In genomic region chr16:78563905-78564304, GRCh38 we compare ENCODE assay signal across 14 cellular contexts.
DNase-seq lines count a peak whose midpoint lies in the region; ATAC-seq and TF ChIP-seq lines count a peak whose summit lies in the region.
"Had no signal": no experiment of that assay in that cellular context is flagged by ENCODE, and none has a peak within 500 bp of the region (broad histone marks: within the 10 kb centered on the region; RNA-seq: fewer than 3 reads in every experiment).

No MANE protein-coding gene starts in this region.

- H3K9me2 ChIP-seq in PC-9 (ENCODE audit: insufficient read depth), result no peaks in the 10 kb centered on the region

- H3K27me3 ChIP-seq in fibroblast of lung (ENCODE audit: control insufficient read depth, insufficient read depth, low read length) (no peaks in the 10 kb centered on the region), PC-9 (ENCODE audit: insufficient read depth, low read depth) (no peaks in the 10 kb centered on the region), Caco-2 (replicated peaks; ENCODE audit: control insufficient read depth, insufficient read depth, low read length) (no peaks in the 10 kb centered on the region)
- H3K27me3 ChIP-seq: tibial nerve had no signal

- H3K4me2 ChIP-seq in fibroblast of lung (ENCODE audit: extremely low read depth, insufficient read depth, low read length), result no peak overlapping the region
- no peak overlapping the region; the same call in 1 of the 2 replicates for H3K4me2 ChIP-seq in PC-9

- H3K9ac ChIP-seq in fibroblast of lung (ENCODE audit: insufficient read depth, low read length), result no peak overlapping the region

- peak; percentile 76 for DNase-seq in COLO668 (lab: John Stamatoyannopoulos, UW; ENCODE audit: unreplicated experiment)
- peak; percentile 29 for DNase-seq in KBM-7
- DNase-seq in NCI-H510A treated with DMSO at 0.1 percent for 48 hours (lab: John Stamatoyannopoulos, UW), result peak; percentile 89
- DNase-seq in fibroblast of lung (ENCODE audit: low read depth in 2 of 2), result peak; percentile 4 to 14
- no peak for DNase-seq in PC-9
- no peak for DNase-seq in Caco-2
- DNase-seq: activated CD8-positive, alpha-beta memory T cell treated with anti-CD3 and anti-CD28 coated beads, Interleukin-2, amount 50 U/mL, for 4 hours; AML-193; kidney; stimulated activated CD4-positive, alpha-beta T cell treated with anti-CD3 and anti-CD28 coated beads, Interleukin-2, amount 100 ng/mL, for 24 hours had no signal

- H4K20me1 ChIP-seq in fibroblast of lung (ENCODE audit: control insufficient read depth, extremely low read depth, insufficient read depth, low read length) (no peaks in the 10 kb centered on the region), PC-9 (ENCODE audit: insufficient read depth) (no peaks in the 10 kb centered on the region)

- POLR2A ChIA-PET in PC-9 (lab: Charles Lee; ENCODE audit: unreplicated experiment), result interaction anchor here (0.6 kb wide), 1 partner anchor 14 kb away, joined by 3 read pairs; no protein-coding TSS in a partner anchor
- POLR2A ChIA-PET in Caco-2 (lab: Charles Lee), result no interaction called here

- H3K4me3 Mint-ChIP-seq in Caco-2 (ENCODE audit: unreplicated experiment), result no peak overlapping the region
- H3K4me3 Mint-ChIP-seq: activated naive CD4-positive, alpha-beta T cell treated with anti-CD3 and anti-CD28 coated beads, Interleukin-2, amount 50 U/mL, for 24 hours had no signal

- TF ChIP-seq CTCF in fibroblast of lung (conservative IDR thresholded peaks at IDR 0.05 in 1 of 2, IDR thresholded peaks at IDR 0.05 in 1 of 2; ENCODE audit: low read depth in 1 of 2, low read length in 2 of 2), result no peak
- TF ChIP-seq CTCF in PC-9 (conservative IDR thresholded peaks at IDR 0.05), result no peak
- no peak for TF ChIP-seq CTCF in Caco-2 (IDR thresholded peaks at IDR 0.05; ENCODE audit: insufficient read depth in 1 of 2, low read depth in 1 of 2, low read length in 1 of 2, severe bottlenecking in 1 of 2, unreplicated experiment in 1 of 2)

- intact Hi-C loops in PC-9 (cut with micrococcal nuclease; ENCODE audit: unreplicated experiment), result no loop called here
- intact Hi-C loops in Caco-2 (cut with micrococcal nuclease; ENCODE audit: unreplicated experiment), result no loop called here

- H3K9me3 Mint-ChIP-seq in Caco-2 (ENCODE audit: unreplicated experiment), result peaks cover 15% of the 10 kb centered on the region

- H2AFZ ChIP-seq in fibroblast of lung (ENCODE audit: low read length) (no peak overlapping the region), PC-9 (no peak overlapping the region)

- H3K27me3 Mint-ChIP-seq in Caco-2 (ENCODE audit: insufficient read depth, unreplicated experiment), result no peaks in the 10 kb centered on the region
- H3K27me3 Mint-ChIP-seq: activated naive CD4-positive, alpha-beta T cell treated with anti-CD3 and anti-CD28 coated beads, Interleukin-2, amount 50 U/mL, for 24 hours had no signal

- H3K9me3 ChIP-seq in fibroblast of lung (ENCODE audit: control insufficient read depth, insufficient read depth, low read depth, low read length) (no peaks in the 10 kb centered on the region), PC-9 (ENCODE audit: insufficient read depth, low read depth) (no peaks in the 10 kb centered on the region), Caco-2 (no peaks in the 10 kb centered on the region)
- H3K9me3 ChIP-seq: tibial nerve had no signal

- H3K79me2 ChIP-seq in fibroblast of lung (ENCODE audit: control insufficient read depth, insufficient read depth, low read length), result no peaks in the 10 kb centered on the region
- no peaks in the 10 kb centered on the region for H3K79me2 ChIP-seq in PC-9 (ENCODE audit: low read depth)

- no peak overlapping the region for H3K4me3 ChIP-seq in fibroblast of lung (replicated peaks in 1 of 4; ENCODE audit: control extremely low read depth in 1 of 4, insufficient read depth in 1 of 4, low read depth in 3 of 4, low read length in 4 of 4)
- no peak overlapping the region for H3K4me3 ChIP-seq in PC-9
- H3K4me3 ChIP-seq in Caco-2 (ENCODE audit: low read depth, low read length), result no peak overlapping the region
- H3K4me3 ChIP-seq: tibial nerve had no signal

- H3K4me1 Mint-ChIP-seq in Caco-2 (ENCODE audit: low read depth, unreplicated experiment), result no peaks in the 10 kb centered on the region

- H3K36me3 Mint-ChIP-seq in Caco-2 (ENCODE audit: insufficient read depth, unreplicated experiment), result no peaks in the 10 kb centered on the region

- H3K27ac Mint-ChIP-seq in Caco-2 (ENCODE audit: unreplicated experiment), result no peak overlapping the region
- H3K27ac Mint-ChIP-seq: activated naive CD4-positive, alpha-beta T cell treated with anti-CD3 and anti-CD28 coated beads, Interleukin-2, amount 50 U/mL, for 24 hours had no signal

- CTCF ChIA-PET in PC-9 (lab: Charles Lee), result no interaction called here
- CTCF ChIA-PET in Caco-2 (lab: Charles Lee), result no interaction called here

- H3K36me3 ChIP-seq in fibroblast of lung (ENCODE audit: control insufficient read depth, insufficient read depth, low read length) (no peaks in the 10 kb centered on the region), PC-9 (ENCODE audit: low read depth) (no peaks in the 10 kb centered on the region), Caco-2 (ENCODE audit: control insufficient read depth, insufficient read depth, low read length) (no peaks in the 10 kb centered on the region)
- H3K36me3 ChIP-seq: tibial nerve had no signal

- in situ Hi-C loops in KBM-7 (cut with MboI; ENCODE audit: low pct_unique_long_range_greater_than_20kb, low sequenced_read_pairs), result no loop called here

- H3K27ac ChIP-seq in fibroblast of lung (ENCODE audit: insufficient read depth, low read length), result no peak overlapping the region
- H3K27ac ChIP-seq in PC-9, result no peak overlapping the region
- H3K27ac ChIP-seq: tibial nerve had no signal

- ATAC-seq in GM21576 (IDR thresholded peaks at IDR 0.05; ENCODE audit: unreplicated experiment) (no peak), HG03159 (IDR thresholded peaks at IDR 0.05; ENCODE audit: unreplicated experiment) (no peak)

- no TSS peak for BruUV-seq in PC-9 (replicated peaks; lab: Mats Ljungman, UMichigan)
- BruUV-seq in Caco-2 (replicated peaks; lab: Mats Ljungman, UMichigan), result no TSS peak

- H3K4me1 ChIP-seq in fibroblast of lung (ENCODE audit: control insufficient read depth, extremely low read depth, insufficient read depth, low read length) (no peaks in the 10 kb centered on the region), PC-9 (replicated peaks; ENCODE audit: insufficient read depth) (peaks cover 7% of the 10 kb centered on the region; the same call in 1 of the 2 replicates), Caco-2 (no peaks in the 10 kb centered on the region)
- H3K4me1 ChIP-seq: tibial nerve had no signal

- H3F3A ChIP-seq in PC-9 (ENCODE audit: insufficient read depth, low read depth), result no peaks in the 10 kb centered on the region

Comparison
In these comparisons a context has a peak if more than half of its experiments do, and no peak if none do; other contexts are left out.
1. DNase-seq: peak in COLO668 (single experiment), KBM-7 (single experiment), NCI-H510A treated with DMSO at 0.1 percent for 48 hours (single experiment) and fibroblast of lung (2 of 2); none in PC-9 (0 of 2) and Caco-2 (0 of 2).